ENCODE assay signal across 22 cellular contexts in the genomic region with DNA sequence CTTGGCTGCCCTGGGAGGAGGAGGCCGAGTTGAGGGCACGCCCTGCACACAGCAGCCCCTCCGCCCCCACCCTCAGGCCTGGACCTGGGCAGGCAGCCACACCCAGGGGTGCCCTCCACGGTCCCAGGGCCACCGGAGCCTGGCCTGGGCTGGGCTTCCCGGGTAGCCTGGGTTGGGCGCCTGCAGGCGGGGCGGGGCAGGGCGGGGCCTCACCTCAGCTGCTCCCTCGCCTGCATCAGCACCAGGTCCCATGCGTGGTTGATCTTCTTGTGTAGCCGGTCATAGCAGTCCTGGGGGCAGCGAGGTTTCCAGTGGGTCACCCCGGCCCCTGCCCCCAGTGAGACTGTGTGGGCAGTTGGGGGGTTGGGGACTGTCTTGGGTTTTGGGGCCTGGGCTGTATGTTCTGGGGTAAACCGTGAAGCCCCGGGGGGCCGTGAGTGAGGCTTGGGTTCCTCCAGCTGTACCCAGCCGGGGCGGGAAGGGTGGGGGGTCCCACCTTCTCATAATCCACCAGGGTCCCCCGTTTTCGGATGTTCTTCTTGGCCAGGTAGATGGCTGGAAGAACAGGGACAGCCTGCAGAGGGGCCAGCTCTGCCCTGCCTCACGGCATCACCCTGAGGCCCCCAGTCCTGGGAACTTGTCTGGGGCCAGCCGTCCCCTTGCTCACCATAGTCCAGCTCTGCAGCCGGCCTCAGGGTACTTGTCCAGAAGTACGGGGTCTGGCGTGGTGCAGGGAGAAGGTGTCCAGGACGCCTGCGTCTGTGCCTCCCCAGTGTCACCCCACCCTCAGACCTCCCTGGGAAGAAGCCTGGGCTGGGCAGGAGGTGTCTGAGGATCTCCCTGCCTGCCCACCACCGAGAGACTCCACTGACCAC. TPM values are rescaled to one million over a fixed set of nuclear protein-coding genes. Genes with fewer than 3 reads are reported as not detected.
DNase-seq lines count a peak whose midpoint lies in the region; ATAC-seq, FAIRE-seq and TF ChIP-seq lines count a peak whose summit lies in the region.
"Had no signal": no experiment of that assay in that cellular context is flagged by ENCODE, and none has a peak within 500 bp of the region (broad histone marks: within the 10 kb centered on the region; RNA-seq: fewer than 3 reads in every experiment).

No MANE protein-coding gene starts in this region.

- H3K9ac ChIP-seq in HepG2 (ENCODE audit: insufficient read depth, low read depth, low read length) (no peak overlapping the region), kidney (ENCODE audit: low read length in 2 of 2) (no peak overlapping the region)
- H3K9ac ChIP-seq: neural progenitor cell had no signal

- no peak overlapping the region for H2AFZ ChIP-seq in HepG2 (ENCODE audit: low read length)
- H2AFZ ChIP-seq: neural progenitor cell had no signal

- H3K27me3 ChIP-seq in HepG2 (ENCODE audit: control insufficient read depth in 1 of 2, insufficient read depth in 2 of 2, low read length in 2 of 2): peaks cover 19 to 74% of the 10 kb centered on the region in 2 experiments; a peak in 4 of 5 replicates
- H3K27me3 ChIP-seq in right lobe of liver: peaks cover 0 to 4% of the 10 kb centered on the region in 2 donors
- H3K27me3 ChIP-seq in upper lobe of right lung: peaks cover 13% of the 10 kb centered on the region

- H3K27ac ChIP-seq in HepG2 (ENCODE audit: extremely low read length, insufficient read depth, low read length) (no peak overlapping the region), right lobe of liver (no peak overlapping the region), kidney (ENCODE audit: low read depth in 2 of 2, low read length in 2 of 2) (no peak overlapping the region), upper lobe of right lung (no peak overlapping the region)
- H3K27ac ChIP-seq: left lung, neural progenitor cell, SK-N-MC had no signal

- no peak for DNase-seq in HepG2 (ENCODE audit: low spot score)
- DNase-seq in right lobe of liver: no peak
- peak; percentile 70 for DNase-seq in RPMI8226
- peak; percentile 89 for DNase-seq in kidney
- peak; percentile 63 for DNase-seq in upper lobe of right lung
- DNase-seq in NCI-H1436 treated with DMSO at 0.1 percent for 48 hours (lab: John Stamatoyannopoulos, UW): no peak
- DNase-seq in SW 1271 (lab: John Stamatoyannopoulos, UW): no peak
- DNase-seq: ACHN; activated B cell treated with CpG ODN at 0.5 μM for 24 hours; activated naive CD8-positive, alpha-beta T cell treated with anti-CD3 and anti-CD28 coated beads, Interleukin-2, amount 10 ng/mL, durations not matched to agents 7 days and 5 days; DMS79; glutamatergic neuron; left lung; NCI-H187 had no signal

- peak; percentile 21 for ATAC-seq in HepG2
- no peak for ATAC-seq in right lobe of liver
- no peak for ATAC-seq in upper lobe of right lung
- ATAC-seq in HG02623 (IDR thresholded peaks at IDR 0.05; ENCODE audit: unreplicated experiment): no peak
- ATAC-seq: left lung had no signal

- intact Hi-C loops in HepG2 (cut with micrococcal nuclease; ENCODE audit: unreplicated experiment) (no loop called here), right lobe of liver (cut with DNase I) (no loop called here), kidney (cut with DNase I) (no loop called here), upper lobe of right lung (cut with DNase I) (no loop called here)

- H3K4me2 ChIP-seq in HepG2 (ENCODE audit: low read depth, low read length): no peak overlapping the region; the same call in 1 of the 2 replicates

- 33% methylated on average over 10 of the region's 30 CpGs for WGBS in HepG2 (ENCODE audit: low lambda C conversion rate)
- 40% methylated on average over 2 of the region's 30 CpGs for WGBS in right lobe of liver (ENCODE audit: insufficient coverage, low coverage, low lambda C conversion rate, missing lambda C conversion rate)

- no peak for TF ChIP-seq POLR2A in HepG2 (IDR thresholded peaks at IDR 0.05; ENCODE audit: insufficient read depth in 1 of 2, low read depth in 2 of 2, low read length in 2 of 2)
- TF ChIP-seq POLR2A in right lobe of liver (IDR thresholded peaks at IDR 0.05): no peak

- no TSS peak for BruUV-seq in HepG2 (replicated peaks; lab: Mats Ljungman, UMichigan)

- H3K9me3 ChIP-seq in HepG2 (ENCODE audit: low read length) (no peaks in the 10 kb centered on the region), right lobe of liver (no peaks in the 10 kb centered on the region), kidney (ENCODE audit: control insufficient read depth in 1 of 2, low read length in 2 of 2) (no peaks in the 10 kb centered on the region), upper lobe of right lung (no peaks in the 10 kb centered on the region)
- H3K9me3 ChIP-seq: left lung had no signal

- H3K4me1 ChIP-seq in HepG2 (ENCODE audit: insufficient read depth, low read length): peaks cover 40% of the 10 kb centered on the region
- H3K4me1 ChIP-seq in right lobe of liver: peaks cover 0 to 5% (median 0%) of the 10 kb centered on the region in 4 donors
- H3K4me1 ChIP-seq in kidney (ENCODE audit: control insufficient read depth in 1 of 2, insufficient read depth in 1 of 2, low read depth in 1 of 2, low read length in 2 of 2): no peaks in the 10 kb centered on the region
- H3K4me1 ChIP-seq in upper lobe of right lung: no peaks in the 10 kb centered on the region

- in situ Hi-C loops in HepG2 (cut with HindIII; ENCODE audit: extremely low pct_ligation_motif_present, low pct_unique_long_range_greater_than_20kb): loop anchor here (5.0 kb wide), 1 partner anchor 89 kb away; no protein-coding TSS in a partner anchor

- H3K79me2 ChIP-seq in HepG2 (ENCODE audit: insufficient read depth, low read length): no peaks in the 10 kb centered on the region

- H3K4me3 ChIP-seq in HepG2 (replicated peaks in 1 of 3; ENCODE audit: insufficient read depth in 1 of 3, low read depth in 2 of 3, low read length in 3 of 3) (peak overlapping the region in 1 of 3 experiments; percentile 42; a peak in 1 of 6 replicates), right lobe of liver (no peak overlapping the region), kidney (ENCODE audit: low read length in 2 of 2) (no peak overlapping the region), upper lobe of right lung (no peak overlapping the region)
- H3K4me3 ChIP-seq: left lung, neural progenitor cell, SK-N-MC had no signal

- H4K20me1 ChIP-seq in HepG2 (ENCODE audit: insufficient read depth, low read length): no peaks in the 10 kb centered on the region

- FAIRE-seq in HepG2 (lab: Jason Lieb, UNC) (no peak), kidney (lab: Jason Lieb, UNC) (no peak)
- FAIRE-seq: HTR-8/SVneo had no signal

- H3K36me3 ChIP-seq in HepG2 (replicated peaks in 1 of 2; ENCODE audit: control insufficient read depth in 1 of 2, insufficient read depth in 2 of 2, low read length in 2 of 2) (no peaks in the 10 kb centered on the region), right lobe of liver (no peaks in the 10 kb centered on the region), kidney (ENCODE audit: control insufficient read depth in 1 of 2, insufficient read depth in 2 of 2, low read length in 2 of 2) (no peaks in the 10 kb centered on the region), upper lobe of right lung (no peaks in the 10 kb centered on the region)
- H3K36me3 ChIP-seq: left lung, neural progenitor cell had no signal

- TF ChIP-seq CTCF in HepG2 (CRISPR knock-in tag; IDR thresholded peaks at IDR 0.05) (no peak), right lobe of liver (IDR thresholded peaks at IDR 0.05) (no peak), kidney (IDR thresholded peaks at IDR 0.05; ENCODE audit: borderline replicate concordance, extremely low read depth, insufficient read depth) (no peak), upper lobe of right lung (IDR thresholded peaks at IDR 0.05) (no peak)

- no peak for TF ChIP-seq RAD21 in HepG2 (CRISPR knock-in tag; IDR thresholded peaks at IDR 0.05)

- POLR2A ChIA-PET in HepG2 (lab: Yijun Ruan, JAX): no interaction called here

- TF ChIP-seq EP300 in HepG2 (IDR thresholded peaks at IDR 0.05; ENCODE audit: low read depth in 2 of 2, low read length in 2 of 2) (no peak), HepG2 (CRISPR knock-in tag; IDR thresholded peaks at IDR 0.05; ENCODE audit: borderline replicate concordance) (no peak)

- CTCF ChIA-PET in HepG2 (lab: Yijun Ruan, JAX; ENCODE audit: low intra/inter-chr PET ratio, low total read pairs): interaction anchor here (1.9 kb wide), 1 partner anchor 88 kb away, joined by 8 read pairs; no protein-coding TSS in a partner anchor

RNA-seq across cellular contexts. Expression of a gene that starts 2.0 kb away (rescaled TPM):
- not detected in 2 replicates for total RNA-seq in HepG2 (2016; rRNA removed; fragmentation: Illumina TruSeq; extraction: Trizol)
- total RNA-seq in HepG2 (2016; cell fraction: cytosol; rRNA removed; fragmentation: Illumina TruSeq; extraction: Trizol; ENCODE audit: low read depth): not detected in 2 replicates
- total RNA-seq in HepG2 (2016; cell fraction: insoluble cytoplasmic fraction; rRNA removed; fragmentation: Illumina TruSeq; extraction: Trizol): not detected in 2 replicates
- not detected in 2 replicates for total RNA-seq in HepG2 (2016; cell fraction: membrane; rRNA removed; fragmentation: Illumina TruSeq; extraction: Trizol)
- total RNA-seq in HepG2 (2016; cell fraction: nucleus; rRNA removed; fragmentation: Illumina TruSeq; extraction: Trizol): not detected in 2 replicates
- polyA plus RNA-seq in HepG2 (2011; rRNA removed): 0.11 and 0.24 TPM in 2 replicates
- polyA plus RNA-seq in HepG2 (2011; cell fraction: cytosol; rRNA removed): 0.03 TPM in 2 replicates
- 3.2 and 3.4 TPM in 2 replicates for polyA plus RNA-seq in HepG2 (2011; cell fraction: nucleus; rRNA removed)
- polyA plus RNA-seq in HepG2 (2012): 0.09 TPM in 2 replicates
- polyA plus RNA-seq in HepG2 (2016; cell fraction: cytosol; fragmentation: Illumina TruSeq; extraction: Trizol; ENCODE audit: low read depth): not detected in 2 replicates
- not detected in 2 replicates for polyA plus RNA-seq in HepG2 (2016; cell fraction: insoluble cytoplasmic fraction; fragmentation: Illumina TruSeq; extraction: Trizol; ENCODE audit: low read depth)
- not detected in 2 replicates for polyA plus RNA-seq in HepG2 (2016; cell fraction: membrane; fragmentation: Illumina TruSeq; extraction: Trizol; ENCODE audit: low read depth)
- not detected in 2 replicates for polyA plus RNA-seq in HepG2 (2016; cell fraction: nucleus; fragmentation: Illumina TruSeq; extraction: Trizol; ENCODE audit: insufficient read depth, low read depth)
- not detected in 2 replicates for polyA minus RNA-seq in HepG2 (2011; rRNA and poly(A)+ RNA removed; ENCODE audit: low replicate concordance)
- polyA minus RNA-seq in HepG2 (2011; cell fraction: cytosol; rRNA and poly(A)+ RNA removed): not detected in 2 replicates
- 0.25 and 0.26 TPM in 2 replicates for polyA minus RNA-seq in HepG2 (2011; cell fraction: nucleus; rRNA and poly(A)+ RNA removed)
- total RNA-seq in right lobe of liver: 1 to 10 TPM in 1 of 6 experiments, under 1 TPM in 5; 0.37 to 1.3 (median 0.80) TPM
- 5.9 TPM for total RNA-seq in kidney
- 2.5 TPM for polyA plus RNA-seq in kidney (ENCODE audit: insufficient read depth, low read depth, low replicate concordance)
- total RNA-seq in upper lobe of right lung: 7.8 TPM
- total RNA-seq: activated B cell treated with CpG ODN at 0.5 μM for 24 hours; activated naive CD8-positive, alpha-beta T cell treated with anti-CD3 and anti-CD28 coated beads, Interleukin-2, amount 10 ng/mL, durations not matched to agents 7 days and 5 days; mononuclear cell had no signal
- polyA plus RNA-seq: CD14-positive monocyte had no signal

RNA-seq across cellular contexts. Expression of a gene that starts 6.6 kb away (rescaled TPM):
- total RNA-seq in HepG2 (2016; rRNA removed; fragmentation: Illumina TruSeq; extraction: Trizol) (0.24 TPM in 1 of 2 replicates, not detected in the other), right lobe of liver (not detected), kidney (0.88 TPM), upper lobe of right lung (1.3 TPM)
- 0.26 and 0.61 TPM in 2 replicates for total RNA-seq in HepG2 (2016; cell fraction: cytosol; rRNA removed; fragmentation: Illumina TruSeq; extraction: Trizol; ENCODE audit: low read depth)
- total RNA-seq in HepG2 (2016; cell fraction: insoluble cytoplasmic fraction; rRNA removed; fragmentation: Illumina TruSeq; extraction: Trizol): 0.11 TPM in 1 of 2 replicates, not detected in the other
- total RNA-seq in HepG2 (2016; cell fraction: membrane; rRNA removed; fragmentation: Illumina TruSeq; extraction: Trizol): 0.21 and 0.31 TPM in 2 replicates
- total RNA-seq in HepG2 (2016; cell fraction: nucleus; rRNA removed; fragmentation: Illumina TruSeq; extraction: Trizol): not detected in 2 replicates
- polyA plus RNA-seq in HepG2 (2011; rRNA removed) (0.48 and 0.63 TPM in 2 replicates), kidney (ENCODE audit: insufficient read depth, low read depth, low replicate concordance) (not detected)
- 0.33 and 0.58 TPM in 2 replicates for polyA plus RNA-seq in HepG2 (2011; cell fraction: cytosol; rRNA removed)
- 3.2 and 3.7 TPM in 2 replicates for polyA plus RNA-seq in HepG2 (2011; cell fraction: nucleus; rRNA removed)
- 0.17 and 0.36 TPM in 2 replicates for polyA plus RNA-seq in HepG2 (2012)
- 0.16 TPM in 1 of 2 replicates, not detected in the other for polyA plus RNA-seq in HepG2 (2016; cell fraction: cytosol; fragmentation: Illumina TruSeq; extraction: Trizol; ENCODE audit: low read depth)
- polyA plus RNA-seq in HepG2 (2016; cell fraction: insoluble cytoplasmic fraction; fragmentation: Illumina TruSeq; extraction: Trizol; ENCODE audit: low read depth): not detected in 2 replicates
- polyA plus RNA-seq in HepG2 (2016; cell fraction: membrane; fragmentation: Illumina TruSeq; extraction: Trizol; ENCODE audit: low read depth): not detected in 2 replicates
- not detected in 2 replicates for polyA plus RNA-seq in HepG2 (2016; cell fraction: nucleus; fragmentation: Illumina TruSeq; extraction: Trizol; ENCODE audit: insufficient read depth, low read depth)
- not detected in 2 replicates for polyA minus RNA-seq in HepG2 (2011; rRNA and poly(A)+ RNA removed; ENCODE audit: low replicate concordance)
- not detected in 2 replicates for polyA minus RNA-seq in HepG2 (2011; cell fraction: cytosol; rRNA and poly(A)+ RNA removed)
- polyA minus RNA-seq in HepG2 (2011; cell fraction: nucleus; rRNA and poly(A)+ RNA removed): 0.50 TPM in 1 of 2 replicates, not detected in the other
- total RNA-seq: activated B cell treated with CpG ODN at 0.5 μM for 24 hours; activated naive CD8-positive, alpha-beta T cell treated with anti-CD3 and anti-CD28 coated beads, Interleukin-2, amount 10 ng/mL, durations not matched to agents 7 days and 5 days; MCF 10A; mononuclear cell; renal cortical epithelial cell had no signal
- polyA plus RNA-seq: CD14-positive monocyte had no signal

RNA-seq across cellular contexts. Expression of a gene that starts 9.2 kb away (rescaled TPM):
- 0.35 and 0.60 TPM in 2 replicates for total RNA-seq in HepG2 (2016; rRNA removed; fragmentation: Illumina TruSeq; extraction: Trizol)
- total RNA-seq in HepG2 (2016; cell fraction: cytosol; rRNA removed; fragmentation: Illumina TruSeq; extraction: Trizol; ENCODE audit: low read depth): not detected in 2 replicates
- total RNA-seq in HepG2 (2016; cell fraction: insoluble cytoplasmic fraction; rRNA removed; fragmentation: Illumina TruSeq; extraction: Trizol): 0.50 TPM in 1 of 2 replicates, not detected in the other
- not detected in 2 replicates for total RNA-seq in HepG2 (2016; cell fraction: membrane; rRNA removed; fragmentation: Illumina TruSeq; extraction: Trizol)
- 0.81 and 1.0 TPM in 2 replicates for total RNA-seq in HepG2 (2016; cell fraction: nucleus; rRNA removed; fragmentation: Illumina TruSeq; extraction: Trizol)
- 1.9 and 2.9 TPM in 2 replicates for polyA plus RNA-seq in HepG2 (2011; rRNA removed)
- 1.2 and 1.4 TPM in 2 replicates for polyA plus RNA-seq in HepG2 (2011; cell fraction: cytosol; rRNA removed)
- 10.2 and 14.0 TPM in 2 replicates for polyA plus RNA-seq in HepG2 (2011; cell fraction: nucleus; rRNA removed)
- 0.63 and 1.1 TPM in 2 replicates for polyA plus RNA-seq in HepG2 (2012)
- polyA plus RNA-seq in HepG2 (2016; cell fraction: cytosol; fragmentation: Illumina TruSeq; extraction: Trizol; ENCODE audit: low read depth): not detected in 2 replicates
- polyA plus RNA-seq in HepG2 (2016; cell fraction: insoluble cytoplasmic fraction; fragmentation: Illumina TruSeq; extraction: Trizol; ENCODE audit: low read depth): not detected in 2 replicates
- not detected in 2 replicates for polyA plus RNA-seq in HepG2 (2016; cell fraction: membrane; fragmentation: Illumina TruSeq; extraction: Trizol; ENCODE audit: low read depth)
- 1.8 and 2.1 TPM in 2 replicates for polyA plus RNA-seq in HepG2 (2016; cell fraction: nucleus; fragmentation: Illumina TruSeq; extraction: Trizol; ENCODE audit: insufficient read depth, low read depth)
- polyA minus RNA-seq in HepG2 (2011; rRNA and poly(A)+ RNA removed; ENCODE audit: low replicate concordance): 1.3 TPM in 1 of 2 replicates, not detected in the other
- polyA minus RNA-seq in HepG2 (2011; cell fraction: cytosol; rRNA and poly(A)+ RNA removed): not detected in 2 replicates
- polyA minus RNA-seq in HepG2 (2011; cell fraction: nucleus; rRNA and poly(A)+ RNA removed): 0.99 TPM in 1 of 2 replicates, not detected in the other
- not detected for total RNA-seq in right lobe of liver
- total RNA-seq in kidney: not detected
- polyA plus RNA-seq in kidney (ENCODE audit: insufficient read depth, low read depth, low replicate concordance): not detected
- 0.96 TPM for total RNA-seq in upper lobe of right lung
- total RNA-seq: activated B cell treated with CpG ODN at 0.5 μM for 24 hours, MCF 10A, mononuclear cell, renal cortical epithelial cell had no signal
- polyA plus RNA-seq: CD14-positive monocyte had no signal

RNA-seq across cellular contexts. Expression of a gene that starts 39.2 kb away (rescaled TPM):
- total RNA-seq in HepG2 (2016; rRNA removed; fragmentation: Illumina TruSeq; extraction: Trizol) (15.5 and 29.2 TPM in 2 replicates), right lobe of liver (10 to 100 TPM; 31.7 to 64.8 (median 41.9) TPM), kidney (109 TPM), upper lobe of right lung (56.0 TPM)
- 11.6 and 13.4 TPM in 2 replicates for total RNA-seq in HepG2 (2016; cell fraction: cytosol; rRNA removed; fragmentation: Illumina TruSeq; extraction: Trizol; ENCODE audit: low read depth)
- total RNA-seq in HepG2 (2016; cell fraction: insoluble cytoplasmic fraction; rRNA removed; fragmentation: Illumina TruSeq; extraction: Trizol): 15.3 and 31.7 TPM in 2 replicates
- total RNA-seq in HepG2 (2016; cell fraction: membrane; rRNA removed; fragmentation: Illumina TruSeq; extraction: Trizol): 31.9 and 37.8 TPM in 2 replicates
- total RNA-seq in HepG2 (2016; cell fraction: nucleus; rRNA removed; fragmentation: Illumina TruSeq; extraction: Trizol): 27.3 and 30.0 TPM in 2 replicates
- polyA plus RNA-seq in HepG2 (2011; rRNA removed) (34.4 and 40.2 TPM in 2 replicates), kidney (ENCODE audit: insufficient read depth, low read depth, low replicate concordance) (65.3 TPM)
- polyA plus RNA-seq in HepG2 (2011; cell fraction: cytosol; rRNA removed): 26.3 and 36.7 TPM in 2 replicates
- polyA plus RNA-seq in HepG2 (2011; cell fraction: nucleus; rRNA removed): 59.9 and 63.5 TPM in 2 replicates
- polyA plus RNA-seq in HepG2 (2012): 41.7 and 43.9 TPM in 2 replicates
- 14.9 and 22.9 TPM in 2 replicates for polyA plus RNA-seq in HepG2 (2016; cell fraction: cytosol; fragmentation: Illumina TruSeq; extraction: Trizol; ENCODE audit: low read depth)
- 19.9 and 25.2 TPM in 2 replicates for polyA plus RNA-seq in HepG2 (2016; cell fraction: insoluble cytoplasmic fraction; fragmentation: Illumina TruSeq; extraction: Trizol; ENCODE audit: low read depth)
- 32.6 and 36.0 TPM in 2 replicates for polyA plus RNA-seq in HepG2 (2016; cell fraction: membrane; fragmentation: Illumina TruSeq; extraction: Trizol; ENCODE audit: low read depth)
- polyA plus RNA-seq in HepG2 (2016; cell fraction: nucleus; fragmentation: Illumina TruSeq; extraction: Trizol; ENCODE audit: insufficient read depth, low read depth): 60.5 and 64.6 TPM in 2 replicates
- 12.9 and 44.2 TPM in 2 replicates for polyA minus RNA-seq in HepG2 (2011; rRNA and poly(A)+ RNA removed; ENCODE audit: low replicate concordance)
- polyA minus RNA-seq in HepG2 (2011; cell fraction: cytosol; rRNA and poly(A)+ RNA removed): 18.8 and 24.3 TPM in 2 replicates
- polyA minus RNA-seq in HepG2 (2011; cell fraction: nucleus; rRNA and poly(A)+ RNA removed): 14.2 and 16.0 TPM in 2 replicates

RNA-seq across cellular contexts. Expression of a gene that starts 44.5 kb away (rescaled TPM):
- total RNA-seq in HepG2 (2016; rRNA removed; fragmentation: Illumina TruSeq; extraction: Trizol) (37.3 and 56.9 TPM in 2 replicates), right lobe of liver (10 to 100 TPM; 18.9 to 30.2 (median 20.4) TPM), kidney (72.0 TPM), upper lobe of right lung (78.8 TPM)
- 25.5 and 29.1 TPM in 2 replicates for total RNA-seq in HepG2 (2016; cell fraction: cytosol; rRNA removed; fragmentation: Illumina TruSeq; extraction: Trizol; ENCODE audit: low read depth)
- total RNA-seq in HepG2 (2016; cell fraction: insoluble cytoplasmic fraction; rRNA removed; fragmentation: Illumina TruSeq; extraction: Trizol): 43.9 and 57.2 TPM in 2 replicates
- 16.2 and 21.8 TPM in 2 replicates for total RNA-seq in HepG2 (2016; cell fraction: membrane; rRNA removed; fragmentation: Illumina TruSeq; extraction: Trizol)
- total RNA-seq in HepG2 (2016; cell fraction: nucleus; rRNA removed; fragmentation: Illumina TruSeq; extraction: Trizol): 54.3 and 62.8 TPM in 2 replicates
- polyA plus RNA-seq in HepG2 (2011; rRNA removed) (48.7 and 49.0 TPM in 2 replicates), kidney (ENCODE audit: insufficient read depth, low read depth, low replicate concordance) (56.3 TPM)
- polyA plus RNA-seq in HepG2 (2011; cell fraction: cytosol; rRNA removed): 15.2 and 20.9 TPM in 2 replicates
- polyA plus RNA-seq in HepG2 (2011; cell fraction: nucleus; rRNA removed): 310 and 328 TPM in 2 replicates
- 47.0 and 48.8 TPM in 2 replicates for polyA plus RNA-seq in HepG2 (2012)
- 11.6 and 12.4 TPM in 2 replicates for polyA plus RNA-seq in HepG2 (2016; cell fraction: cytosol; fragmentation: Illumina TruSeq; extraction: Trizol; ENCODE audit: low read depth)
- 45.6 and 50.0 TPM in 2 replicates for polyA plus RNA-seq in HepG2 (2016; cell fraction: insoluble cytoplasmic fraction; fragmentation: Illumina TruSeq; extraction: Trizol; ENCODE audit: low read depth)
- polyA plus RNA-seq in HepG2 (2016; cell fraction: membrane; fragmentation: Illumina TruSeq; extraction: Trizol; ENCODE audit: low read depth): 10.2 and 11.6 TPM in 2 replicates
- polyA plus RNA-seq in HepG2 (2016; cell fraction: nucleus; fragmentation: Illumina TruSeq; extraction: Trizol; ENCODE audit: insufficient read depth, low read depth): 113 and 119 TPM in 2 replicates
- 17.1 and 19.6 TPM in 2 replicates for polyA minus RNA-seq in HepG2 (2011; rRNA and poly(A)+ RNA removed; ENCODE audit: low replicate concordance)
- polyA minus RNA-seq in HepG2 (2011; cell fraction: cytosol; rRNA and poly(A)+ RNA removed): 6.7 and 10.6 TPM in 2 replicates
- 142 and 151 TPM in 2 replicates for polyA minus RNA-seq in HepG2 (2011; cell fraction: nucleus; rRNA and poly(A)+ RNA removed)

Comparison
In these comparisons a context has a peak if more than half of its experiments do, and no peak if none do; other contexts are left out.
1. DNase-seq: peak in RPMI8226 (single experiment), kidney (single experiment) and upper lobe of right lung (single experiment); none in HepG2 (single experiment), right lobe of liver (0 of 3), NCI-H1436 treated with DMSO at 0.1 percent for 48 hours (single experiment) and SW 1271 (0 of 2).